In genomic region chr3:151278223-151278622, GRCh38 we compare ENCODE assay signal across 10 cellular contexts. TPM values are rescaled to one million over a fixed set of nuclear protein-coding genes. Genes with fewer than 3 reads are reported as not detected.
A peak's percentile ranks its signal among the peaks of the same experiment; 100 is the strongest.
DNase-seq lines count a peak whose midpoint lies in the region; ATAC-seq, FAIRE-seq and TF ChIP-seq lines count a peak whose summit lies in the region.
"Had no signal": no experiment of that assay in that cellular context is flagged by ENCODE, and none has a peak within 500 bp of the region (broad histone marks: within the 10 kb centered on the region; RNA-seq: fewer than 3 reads in every experiment).

P2RY14 (minus strand) TSS chr3:151278542; CDS start chr3:151214316, 64,226 bp downstream.

- no peak within 1 kb of the TSS for H3K9ac ChIP-seq in mammary epithelial cell (ENCODE audit: insufficient read depth, low read length)
- H3K9ac ChIP-seq in kidney (ENCODE audit: low read length in 2 of 2), result no peak within 1 kb of the TSS

- ATAC-seq in naive thymus-derived CD4-positive, alpha-beta T cell, result peak; percentile 69

- 90% methylated on average over 3 of the region's 4 CpGs for WGBS in mammary epithelial cell (ENCODE audit: low coverage, missing lambda C conversion rate)

- H3K4me3 ChIP-seq in CD4-positive, alpha-beta memory T cell (ENCODE audit: low read length in 2 of 2), result no peak within 1 kb of the TSS
- H3K4me3 ChIP-seq in naive thymus-derived CD4-positive, alpha-beta T cell (ENCODE audit: low read length), result no peak within 1 kb of the TSS
- H3K4me3 ChIP-seq in mammary epithelial cell (replicated peaks in 1 of 3; ENCODE audit: insufficient read depth in 1 of 3, low read depth in 2 of 3, low read length in 3 of 3), result no peak within 1 kb of the TSS
- H3K4me3 ChIP-seq in kidney (ENCODE audit: low read length in 2 of 2), result no peak within 1 kb of the TSS

- no peaks in the 10 kb centered on the region for H3K27me3 ChIP-seq in CD4-positive, alpha-beta memory T cell (ENCODE audit: insufficient read depth, low read length)
- no peaks in the 10 kb centered on the region for H3K27me3 ChIP-seq in naive thymus-derived CD4-positive, alpha-beta T cell (ENCODE audit: control insufficient read depth in 2 of 2, insufficient read depth in 2 of 2, low read length in 2 of 2)
- H3K27me3 ChIP-seq in mammary epithelial cell (ENCODE audit: insufficient read depth, low read length), result peaks cover 2% of the 10 kb centered on the region

- peak within 1 kb of the TSS; percentile 18 for H3K27ac ChIP-seq in CD4-positive, alpha-beta memory T cell (ENCODE audit: low read depth, low read length)
- H3K27ac ChIP-seq in naive thymus-derived CD4-positive, alpha-beta T cell (ENCODE audit: low read depth, low read length), result peak within 1 kb of the TSS; percentile 45
- H3K27ac ChIP-seq in mammary epithelial cell (ENCODE audit: insufficient read depth, low read depth, low read length) (no peak within 1 kb of the TSS), kidney (ENCODE audit: low read depth in 2 of 2, low read length in 2 of 2) (no peak within 1 kb of the TSS)

- intact Hi-C loops in CD4-positive, alpha-beta memory T cell (cut with micrococcal nuclease), result loop anchor here (1.0 kb wide), 1 partner anchor 51 kb away; no protein-coding TSS in a partner anchor
- intact Hi-C loops in naive thymus-derived CD4-positive, alpha-beta T cell (cut with micrococcal nuclease), result loop anchor here (1.0 to 10.0 kb wide), 4 partner anchors 51 to 873 kb away; partner anchors contain the start of genes EIF2A (in 1 of the 2), SERP1 (in 1 of the 2) and TSC22D2 (in 1 of the 2)
- intact Hi-C loops in mammary epithelial cell (cut with micrococcal nuclease), result no loop called here
- intact Hi-C loops in kidney (cut with DNase I), result no loop called here

- H3K4me2 ChIP-seq in mammary epithelial cell (ENCODE audit: insufficient read depth, low read depth, low read length), result no peak within 1 kb of the TSS

- TF ChIP-seq CTCF in mammary epithelial cell (conservative IDR thresholded peaks at IDR 0.05 in 1 of 2, IDR thresholded peaks at IDR 0.05 in 1 of 2; ENCODE audit: extremely low read depth in 1 of 2, insufficient read depth in 1 of 2, low read depth in 1 of 2, low read length in 2 of 2), result no peak
- no peak for TF ChIP-seq CTCF in kidney (IDR thresholded peaks at IDR 0.05; ENCODE audit: borderline replicate concordance, extremely low read depth, insufficient read depth)

- no peaks in the 10 kb centered on the region for H3K36me3 Mint-ChIP-seq in CD4-positive, alpha-beta memory T cell
- no peaks in the 10 kb centered on the region for H3K36me3 Mint-ChIP-seq in activated naive CD8-positive, alpha-beta T cell
- peaks cover 0 to 17% (median 0%) of the 10 kb centered on the region in 5 donors for H3K36me3 Mint-ChIP-seq in naive thymus-derived CD4-positive, alpha-beta T cell

- no peaks in the 10 kb centered on the region for H3K36me3 ChIP-seq in CD4-positive, alpha-beta memory T cell (ENCODE audit: insufficient read depth, low read length)
- no peaks in the 10 kb centered on the region for H3K36me3 ChIP-seq in naive thymus-derived CD4-positive, alpha-beta T cell (ENCODE audit: control insufficient read depth in 2 of 3, insufficient read depth in 3 of 3, low read length in 3 of 3)
- H3K36me3 ChIP-seq in mammary epithelial cell (ENCODE audit: insufficient read depth, low read length), result no peaks in the 10 kb centered on the region
- H3K36me3 ChIP-seq in kidney (ENCODE audit: control insufficient read depth in 1 of 2, insufficient read depth in 2 of 2, low read length in 2 of 2), result no peaks in the 10 kb centered on the region

- H3K79me2 ChIP-seq in mammary epithelial cell (ENCODE audit: insufficient read depth, low read length), result no peaks in the 10 kb centered on the region

- peak within 1 kb of the TSS; percentile 27 to 69 (median 55) for H3K4me3 Mint-ChIP-seq in CD4-positive, alpha-beta memory T cell
- no peak within 1 kb of the TSS for H3K4me3 Mint-ChIP-seq in activated naive CD8-positive, alpha-beta T cell
- peak within 1 kb of the TSS in 7 of 10 donors; percentile 32 to 81 (median 53) for H3K4me3 Mint-ChIP-seq in naive thymus-derived CD4-positive, alpha-beta T cell

- H3K9me3 Mint-ChIP-seq in CD4-positive, alpha-beta memory T cell, result no peaks in the 10 kb centered on the region
- no peaks in the 10 kb centered on the region for H3K9me3 Mint-ChIP-seq in activated naive CD8-positive, alpha-beta T cell (ENCODE audit: low read depth)
- peaks cover 0 to 2% (median 0%) of the 10 kb centered on the region in 11 donors for H3K9me3 Mint-ChIP-seq in naive thymus-derived CD4-positive, alpha-beta T cell

- H3K27ac Mint-ChIP-seq in CD4-positive, alpha-beta memory T cell, result peak within 1 kb of the TSS; percentile 89 to 96 (median 93)
- H3K27ac Mint-ChIP-seq in activated naive CD8-positive, alpha-beta T cell, result peak within 1 kb of the TSS; percentile 59
- H3K27ac Mint-ChIP-seq in naive thymus-derived CD4-positive, alpha-beta T cell, result peak within 1 kb of the TSS; percentile 59 to 92 (median 76)

- CTCF ChIA-PET in CD4-positive, alpha-beta memory T cell (lab: Charles Lee; ENCODE audit: partially characterized antibody), result interaction anchor here (0.9 to 9.5 kb wide), 15 partner anchors 8 to 135 kb away, joined by 3 to 221 read pairs (median 6); partner anchors contain the start of gene GPR171
- CTCF ChIA-PET in naive thymus-derived CD4-positive, alpha-beta T cell (lab: Charles Lee), result interaction anchor here (0.9 to 7.4 kb wide), 5 partner anchors 10 to 115 kb away, joined by 3 to 133 read pairs (median 5); no protein-coding TSS in a partner anchor
- CTCF ChIA-PET in mammary epithelial cell (lab: Charles Lee; ENCODE audit: low non-redundant PET), result interaction anchor here (1.0 kb wide), 1 partner anchor 110 kb away, joined by 3 read pairs; no protein-coding TSS in a partner anchor

- in situ Hi-C loops in mammary epithelial cell (cut with MboI; ENCODE audit: low sequenced_read_pairs in 2 of 2), result loop anchor here (5.0 kb wide), 1 partner anchor 111 kb away; no protein-coding TSS in a partner anchor

- no peaks in the 10 kb centered on the region for H3K27me3 Mint-ChIP-seq in CD4-positive, alpha-beta memory T cell
- no peaks in the 10 kb centered on the region for H3K27me3 Mint-ChIP-seq in activated naive CD8-positive, alpha-beta T cell
- no peaks in the 10 kb centered on the region for H3K27me3 Mint-ChIP-seq in naive thymus-derived CD4-positive, alpha-beta T cell

- no peaks in the 10 kb centered on the region for H4K20me1 ChIP-seq in mammary epithelial cell (ENCODE audit: insufficient read depth, low read length)

- H2AFZ ChIP-seq in mammary epithelial cell (ENCODE audit: low read depth, low read length), result no peak within 1 kb of the TSS

- H3K4me1 Mint-ChIP-seq in CD4-positive, alpha-beta memory T cell, result peaks cover 26 to 60% (median 41%) of the 10 kb centered on the region in 4 donors
- peaks cover 49% of the 10 kb centered on the region for H3K4me1 Mint-ChIP-seq in activated naive CD8-positive, alpha-beta T cell (ENCODE audit: low read depth)
- peaks cover 21 to 67% (median 44%) of the 10 kb centered on the region in 7 donors for H3K4me1 Mint-ChIP-seq in naive thymus-derived CD4-positive, alpha-beta T cell

- FAIRE-seq in kidney (lab: Jason Lieb, UNC), result no peak

- POLR2A ChIA-PET in CD4-positive, alpha-beta memory T cell (lab: Charles Lee; ENCODE audit: partially characterized antibody), result interaction anchor here (0.7 to 2.2 kb wide), 11 partner anchors 9 to 515 kb away, joined by 3 to 10 read pairs (median 4); partner anchors contain the start of genes GPR171 and SIAH2
- POLR2A ChIA-PET in naive thymus-derived CD4-positive, alpha-beta T cell (lab: Charles Lee), result interaction anchor here (0.5 to 5.8 kb wide), 11 partner anchors 8 to 111 kb away, joined by 3 to 39 read pairs (median 3); partner anchors contain the start of gene GPR171

- dilution Hi-C loops in mammary epithelial cell (cut with HindIII; ENCODE audit: low sequenced_read_pairs), result no loop called here

- H3K9me3 ChIP-seq in CD4-positive, alpha-beta memory T cell (ENCODE audit: control insufficient read depth in 1 of 2, low read length in 2 of 2), result no peaks in the 10 kb centered on the region
- no peaks in the 10 kb centered on the region for H3K9me3 ChIP-seq in naive thymus-derived CD4-positive, alpha-beta T cell (ENCODE audit: control insufficient read depth in 2 of 3, low read length in 3 of 3)
- H3K9me3 ChIP-seq in mammary epithelial cell (replicated peaks; ENCODE audit: insufficient read depth, low read length) (no peaks in the 10 kb centered on the region), kidney (ENCODE audit: control insufficient read depth in 1 of 2, low read length in 2 of 2) (no peaks in the 10 kb centered on the region)

- no TSS peak for BruUV-seq in mammary epithelial cell (replicated peaks; lab: Mats Ljungman, UMichigan)

- peak in 2 of 5 donors; percentile 6 to 9 for DNase-seq in CD4-positive, alpha-beta memory T cell
- DNase-seq in Kasumi-1 (lab: John Stamatoyannopoulos, UW), result peak; percentile 97 to 98
- peak in 2 of 9 donors; percentile 21 to 23 for DNase-seq in naive thymus-derived CD4-positive, alpha-beta T cell
- no peak for DNase-seq in HUDEP-2 (lab: John Stamatoyannopoulos, UW; ENCODE audit: unreplicated experiment in 76 of 76)
- DNase-seq in mammary epithelial cell, result no peak
- no peak for DNase-seq in kidney
- no peak for DNase-seq in SW480 (ENCODE audit: low spot score)
- DNase-seq: erythroblast; stimulated activated CD4-positive, alpha-beta T cell treated with anti-CD3 and anti-CD28 coated beads, Interleukin-4, amount 100 ng/mL, for 1 hour had no signal

- H3K4me1 ChIP-seq in CD4-positive, alpha-beta memory T cell (ENCODE audit: insufficient read depth, low read length), result peaks cover 43% of the 10 kb centered on the region
- peaks cover 20 to 21% of the 10 kb centered on the region in 2 donors for H3K4me1 ChIP-seq in naive thymus-derived CD4-positive, alpha-beta T cell (ENCODE audit: control insufficient read depth in 2 of 2, insufficient read depth in 2 of 2, low read length in 2 of 2)
- no peaks in the 10 kb centered on the region for H3K4me1 ChIP-seq in mammary epithelial cell (ENCODE audit: insufficient read depth, low read length)
- no peaks in the 10 kb centered on the region for H3K4me1 ChIP-seq in kidney (ENCODE audit: control insufficient read depth in 1 of 2, insufficient read depth in 1 of 2, low read depth in 1 of 2, low read length in 2 of 2)

RNA-seq across cellular contexts. Expression of gene P2RY14, which starts in this region (rescaled TPM):
- 1 to 10 TPM in 1 of 2 experiments, under 1 TPM in 1; 0.94 to 1.3 TPM for total RNA-seq in CD4-positive, alpha-beta memory T cell
- polyA plus RNA-seq in CD4-positive, alpha-beta memory T cell, result 1 to 10 TPM in 1 of 2 donors, under 1 TPM in 1; 0.36 to 1.2 TPM
- 1 to 10 TPM in 2 of 5 experiments, under 1 TPM in 2, not detected in 1; 0.19 to 5.7 (median 1.1) TPM for total RNA-seq in naive thymus-derived CD4-positive, alpha-beta T cell
- polyA plus RNA-seq in naive thymus-derived CD4-positive, alpha-beta T cell, result under 1 TPM in 1 of 2 donors, not detected in 1; 0.11 TPM
- not detected for total RNA-seq in mammary epithelial cell
- not detected for polyA plus RNA-seq in mammary epithelial cell
- not detected for polyA minus RNA-seq in mammary epithelial cell
- total RNA-seq in kidney, result 2.4 TPM
- 0.54 TPM for polyA plus RNA-seq in kidney (ENCODE audit: insufficient read depth, low read depth, low replicate concordance)

Comparison
In these comparisons a context has a peak if more than half of its experiments do, and no peak if none do; other contexts are left out.
1. DNase-seq: peak in Kasumi-1 (2 of 2); none in HUDEP-2 (0 of 76), mammary epithelial cell (single experiment), kidney (single experiment) and SW480 (single experiment).
2. H3K27ac ChIP-seq: peak in CD4-positive, alpha-beta memory T cell (single experiment) and naive thymus-derived CD4-positive, alpha-beta T cell (single experiment); none in mammary epithelial cell (single experiment) and kidney (0 of 2).
3. intact Hi-C loops: an anchor here in CD4-positive, alpha-beta memory T cell (1.0 kb wide) and naive thymus-derived CD4-positive, alpha-beta T cell (1.0 to 10.0 kb wide); none called in mammary epithelial cell and kidney.
4. Peak in every context shown above with its lines, with median percentiles within 50 percentile points of each other: H3K27ac Mint-ChIP-seq.